ENCODE assay signal across 9 cellular contexts in the genomic region with DNA sequence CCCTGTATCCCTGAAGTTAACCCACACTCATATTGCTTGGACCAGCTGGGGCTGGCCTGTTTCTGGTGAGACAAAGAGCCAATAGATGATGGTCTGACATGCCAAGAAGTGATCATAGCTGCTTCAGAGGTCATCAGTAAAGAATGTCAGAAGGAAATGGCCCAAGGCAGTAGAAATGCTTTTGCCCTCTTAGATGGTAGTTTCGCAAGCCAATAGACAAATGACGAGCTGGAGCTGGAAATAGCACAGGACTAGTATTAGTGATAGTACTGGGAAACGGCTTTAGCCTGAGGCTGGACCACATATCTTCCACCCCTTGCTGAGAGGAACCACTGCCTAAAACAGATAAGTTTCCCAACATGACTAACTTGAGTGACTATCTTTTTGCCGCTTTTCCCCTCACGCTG.
DNase-seq lines count a peak whose midpoint lies in the region; TF ChIP-seq lines count a peak whose summit lies in the region.
"Had no signal": no experiment of that assay in that cellular context is flagged by ENCODE, and none has a peak within 500 bp of the region (broad histone marks: within the 10 kb centered on the region; RNA-seq: fewer than 3 reads in every experiment).

No MANE protein-coding gene starts in this region.

- H3K36me3 Mint-ChIP-seq in HFFc6 (ENCODE audit: low read depth) (peaks cover 6% of the 10 kb centered on the region), immature natural killer cell (no peaks in the 10 kb centered on the region)

- no peak for TF ChIP-seq CTCF in HFFc6 (IDR thresholded peaks at IDR 0.05)
- no peak for TF ChIP-seq CTCF in fibroblast of villous mesenchyme (IDR thresholded peaks at IDR 0.05; ENCODE audit: insufficient read depth, low read depth, low read length)

- peak overlapping the region; percentile 63 for H3K4me3 Mint-ChIP-seq in HFFc6
- no peak overlapping the region for H3K4me3 Mint-ChIP-seq in immature natural killer cell

- H3K27ac Mint-ChIP-seq in HFFc6 (peak overlapping the region; percentile 96), immature natural killer cell (no peak overlapping the region)

- no peaks in the 10 kb centered on the region for H3K27me3 Mint-ChIP-seq in HFFc6 (ENCODE audit: insufficient read depth)
- peaks cover 3 to 7% (median 7%) of the 10 kb centered on the region in 3 donors for H3K27me3 Mint-ChIP-seq in immature natural killer cell (ENCODE audit: low read depth in 3 of 3)

- no peaks in the 10 kb centered on the region for H3K9me3 Mint-ChIP-seq in HFFc6
- no peaks in the 10 kb centered on the region for H3K9me3 Mint-ChIP-seq in immature natural killer cell

- DNase-seq in HFFc6: peak; percentile 99
- DNase-seq in T1000 (lab: John Stamatoyannopoulos, UW): peak; percentile 85
- peak; percentile 88 for DNase-seq in fibroblast of villous mesenchyme (ENCODE audit: low read depth)
- DNase-seq in smooth muscle cell of the brain vasculature (ENCODE audit: low read depth, low spot score): peak; percentile 13
- DNase-seq in NCI-H2029 (lab: John Stamatoyannopoulos, UW): no peak
- DNase-seq in effector CD4-positive, alpha-beta T cell: no peak
- DNase-seq in immature natural killer cell: no peak
- DNase-seq: activated effector memory CD4-positive, alpha-beta T cell treated with Interleukin-2 at 50 U/mL for 16 hours; NCI-H82 had no signal

- no peak overlapping the region for H3K4me3 ChIP-seq in fibroblast of villous mesenchyme (ENCODE audit: low read depth, low read length)

- peaks cover 87% of the 10 kb centered on the region for H3K4me1 Mint-ChIP-seq in HFFc6 (ENCODE audit: low read depth)
- no peaks in the 10 kb centered on the region for H3K4me1 Mint-ChIP-seq in immature natural killer cell

Comparison
In these comparisons a context has a peak if more than half of its experiments do, and no peak if none do; other contexts are left out.
1. DNase-seq: peak in HFFc6 (single experiment), T1000 (single experiment), fibroblast of villous mesenchyme (single experiment) and smooth muscle cell of the brain vasculature (single experiment); none in NCI-H2029 (single experiment), effector CD4-positive, alpha-beta T cell (single experiment) and immature natural killer cell (0 of 3).